In the genomic region with DNA sequence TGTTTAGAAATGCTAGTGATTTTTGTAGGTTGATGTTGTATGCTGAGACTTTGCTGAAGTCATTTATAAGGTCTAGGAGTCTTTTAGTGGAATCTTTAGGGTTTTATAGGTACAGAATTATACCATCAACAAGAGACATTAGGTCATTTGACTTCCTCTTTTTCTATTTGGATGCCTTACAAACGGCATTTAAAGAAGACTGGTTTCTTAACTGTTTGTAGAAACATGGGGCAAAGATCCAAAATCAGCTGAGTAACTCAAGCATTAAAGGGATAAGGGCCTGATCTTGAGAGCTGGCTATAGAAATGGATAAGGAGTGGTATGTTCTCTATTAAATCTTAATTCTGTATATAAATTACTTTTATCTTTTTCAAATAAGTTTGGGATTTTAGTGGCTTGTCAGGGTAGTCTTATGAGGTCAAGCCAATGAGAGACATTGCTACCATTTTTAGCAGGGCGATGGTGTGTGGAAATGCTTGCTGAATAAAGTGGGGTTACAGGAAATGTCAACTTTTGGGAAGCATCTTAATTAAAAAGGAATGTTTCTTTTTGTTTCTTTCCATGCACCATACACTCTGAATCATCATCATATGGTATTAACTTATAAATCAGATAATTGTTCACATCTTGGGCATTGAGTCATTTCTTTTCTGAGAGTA, we compare ENCODE assay signal across 27 cellular contexts.
DNase-seq lines count a peak whose midpoint lies in the region; ATAC-seq, FAIRE-seq and TF ChIP-seq lines count a peak whose summit lies in the region.
"Had no signal": no experiment of that assay in that cellular context is flagged by ENCODE, and none has a peak within 500 bp of the region (broad histone marks: within the 10 kb centered on the region; RNA-seq: fewer than 3 reads in every experiment).

No MANE protein-coding gene starts in this region.

- peaks cover 8% of the 10 kb centered on the region for H3K4me1 ChIP-seq in adipocyte (ENCODE audit: control insufficient read depth, insufficient read depth, low read length)
- H3K4me1 ChIP-seq in foreskin keratinocyte: peaks cover 9% of the 10 kb centered on the region
- H3K4me1 ChIP-seq: ascending aorta, Caco-2, pancreas, right lobe of liver had no signal

- H3K36me3 ChIP-seq in BJ (ENCODE audit: control insufficient read depth, insufficient read depth, low read length) (no peaks in the 10 kb centered on the region), adipocyte (ENCODE audit: control insufficient read depth, insufficient read depth, low read length, severe bottlenecking) (no peaks in the 10 kb centered on the region)
- H3K36me3 ChIP-seq: ascending aorta, BLaER1, pancreas, right lobe of liver had no signal

- ATAC-seq in foreskin keratinocyte (peak; percentile 48), HG02798 (IDR thresholded peaks at IDR 0.05; ENCODE audit: poor library complexity, unreplicated experiment) (no peak), GM21390 (IDR thresholded peaks at IDR 0.05; ENCODE audit: unreplicated experiment) (no peak)
- ATAC-seq: activated CD4-positive, alpha-beta T cell treated with anti-CD3 and anti-CD28 coated beads for 36 hours; activated CD8-positive, alpha-beta memory T cell treated with anti-CD3 and anti-CD28 coated beads, Interleukin-2, amount 10 ng/mL, durations not matched to agents 7 days and 5 days; effector memory CD8-positive, alpha-beta T cell; esophagus mucosa; left lobe of liver; pancreas; right lobe of liver had no signal

- POLR2A ChIA-PET in BJ (lab: Charles Lee): no interaction called here

- FAIRE-seq in RCC 7860 (lab: Jason Lieb, UNC): no peak
- FAIRE-seq: pancreas, TTC549 had no signal

- H3K27ac ChIP-seq in foreskin keratinocyte: no peak overlapping the region
- H3K27ac ChIP-seq: ascending aorta, BLaER1, pancreas, right lobe of liver had no signal

- H3K9me3 ChIP-seq in adipocyte (ENCODE audit: control insufficient read depth, low read length): no peaks in the 10 kb centered on the region
- H3K9me3 ChIP-seq: ascending aorta, BLaER1, Caco-2, pancreas, right lobe of liver had no signal

- H3K4me3 ChIP-seq in BJ (ENCODE audit: low read depth, low read length): no peak overlapping the region
- H3K4me3 ChIP-seq in HFF-Myc (replicated peaks; ENCODE audit: low read depth, low read length): no peak overlapping the region
- H3K4me3 ChIP-seq in adipocyte (ENCODE audit: low read length): no peak overlapping the region
- H3K4me3 ChIP-seq: ascending aorta, BLaER1, pancreas, right lobe of liver had no signal

- no peaks in the 10 kb centered on the region for H3K27me3 ChIP-seq in BJ (ENCODE audit: control insufficient read depth, insufficient read depth, low read length)
- no peaks in the 10 kb centered on the region for H3K27me3 ChIP-seq in adipocyte (replicated peaks; ENCODE audit: control insufficient read depth, insufficient read depth, low read length)
- H3K27me3 ChIP-seq in foreskin keratinocyte: no peaks in the 10 kb centered on the region
- H3K27me3 ChIP-seq: ascending aorta, BLaER1, pancreas, right lobe of liver had no signal

- DNase-seq in BJ (ENCODE audit: low read depth) (peak; percentile 39), HFF-Myc (ENCODE audit: extremely low read depth, low read depth) (peak; percentile 86), adipocyte (ENCODE audit: low read depth) (peak; percentile 51), foreskin keratinocyte (peak in 1 of 2 donors; percentile 12), C1 segment of cervical spinal cord (lab: John Stamatoyannopoulos, UW) (no peak), RCC 7860 (ENCODE audit: low spot score) (no peak)
- DNase-seq: activated CD4-positive, alpha-beta T cell treated with anti-CD3 and anti-CD28 coated beads for 36 hours; activated CD8-positive, alpha-beta memory T cell treated with anti-CD3 and anti-CD28 coated beads, Interleukin-2, amount 10 ng/mL, durations not matched to agents 7 days and 5 days; Caco-2; DND-41; effector memory CD8-positive, alpha-beta T cell; GOT3; NCI-H1436 treated with DMSO at 0.1 percent for 48 hours; NCI-H510A treated with DMSO at 0.1 percent for 48 hours; nephron progenitor cell; NK-92 treated with Interleukin-12 subunit alpha and Interleukin-12 subunit beta, amount 100 ng/mL, for 24 hours; pancreas; right lobe of liver; stimulated activated CD4-positive, alpha-beta T cell treated with anti-CD3 and anti-CD28 coated beads, Interleukin-15, amount 100 ng/mL, for 24 hours; SW 1271 had no signal

- CTCF ChIA-PET in BJ (lab: Yijun Ruan, JAX): interaction anchor here (1.0 kb wide), 1 partner anchor 9 kb away, joined by 4 read pairs; no protein-coding TSS in a partner anchor

- TF ChIP-seq CTCF in BJ (IDR thresholded peaks at IDR 0.05; ENCODE audit: insufficient read depth, low read depth, low read length) (no peak), HFF-Myc (IDR thresholded peaks at IDR 0.05; ENCODE audit: low read depth, low read length, missing control alignments) (no peak), foreskin keratinocyte (conservative IDR thresholded peaks at IDR 0.05) (no peak)

- H3K9ac ChIP-seq in adipocyte (ENCODE audit: low read length): no peak overlapping the region
- H3K9ac ChIP-seq: BLaER1 had no signal

Comparison
In these comparisons a context has a peak if more than half of its experiments do, and no peak if none do; other contexts are left out.
1. DNase-seq: peak in BJ (single experiment), HFF-Myc (single experiment) and adipocyte (single experiment); none in C1 segment of cervical spinal cord (0 of 14) and RCC 7860 (single experiment).